20 cellular contexts compared by ENCODE assay signal in genomic region chr19:5571777-5572176, GRCh38. TPM values are rescaled to one million over a fixed set of nuclear protein-coding genes. Genes with fewer than 3 reads are reported as not detected.
DNase-seq lines count a peak whose midpoint lies in the region; ATAC-seq and TF ChIP-seq lines count a peak whose summit lies in the region.
"Had no signal": no experiment of that assay in that cellular context is flagged by ENCODE, and none has a peak within 500 bp of the region (broad histone marks: within the 10 kb centered on the region; RNA-seq: fewer than 3 reads in every experiment).

No MANE protein-coding gene starts in this region.

- peak overlapping the region; percentile 40; the same call in 1 of the 2 replicates for H3K27ac ChIP-seq in BLaER1
- H3K27ac ChIP-seq in HCT116 (ENCODE audit: low read depth, low read length) = no peak overlapping the region
- no peak overlapping the region for H3K27ac ChIP-seq in osteoblast (ENCODE audit: low read depth, low read length)
- H3K27ac ChIP-seq: HL-60 had no signal

- H2AFZ ChIP-seq in HCT116 (ENCODE audit: low read depth, low read length, poor library complexity, severe bottlenecking) = no peak overlapping the region
- H2AFZ ChIP-seq in osteoblast (ENCODE audit: low read length) = no peak overlapping the region

- H3K4me2 ChIP-seq in BLaER1 = peak overlapping the region; percentile 63
- peak overlapping the region; percentile 52; the same call in 1 of the 2 replicates for H3K4me2 ChIP-seq in HCT116 (ENCODE audit: low read length)
- H3K4me2 ChIP-seq in osteoblast (ENCODE audit: insufficient read depth, low read length) = no peak overlapping the region

- peaks cover 0 to 6% of the 10 kb centered on the region in 2 donors for H3K27me3 Mint-ChIP-seq in effector memory CD8-positive, alpha-beta T cell

- no peaks in the 10 kb centered on the region for H3K9me3 Mint-ChIP-seq in effector memory CD8-positive, alpha-beta T cell
- H3K9me3 Mint-ChIP-seq: CD8-positive, alpha-beta T cell had no signal

- no peaks in the 10 kb centered on the region for H3K36me3 ChIP-seq in BLaER1
- H3K36me3 ChIP-seq in HCT116 (ENCODE audit: control insufficient read depth in 1 of 2, insufficient read depth in 2 of 2, low read length in 2 of 2) = no peaks in the 10 kb centered on the region
- no peaks in the 10 kb centered on the region for H3K36me3 ChIP-seq in osteoblast (ENCODE audit: insufficient read depth, low read length)
- H3K36me3 ChIP-seq: BE2C had no signal

- H3K9me2 ChIP-seq in HCT116 (ENCODE audit: insufficient read depth) = no peaks in the 10 kb centered on the region

- no TSS peak for BruUV-seq in HCT116 (replicated peaks; lab: Mats Ljungman, UMichigan)

- POLR2A ChIA-PET in HCT116 (lab: Charles Lee) = no interaction called here

- CTCF ChIA-PET in HCT116 (lab: Charles Lee) = no interaction called here

- H3K4me1 ChIP-seq in BLaER1 = peaks cover 29% of the 10 kb centered on the region
- peaks cover 17 to 24% of the 10 kb centered on the region in 2 experiments for H3K4me1 ChIP-seq in HCT116 (ENCODE audit: control insufficient read depth in 1 of 2, insufficient read depth in 2 of 2, low read length in 2 of 2)
- no peaks in the 10 kb centered on the region for H3K4me1 ChIP-seq in osteoblast (ENCODE audit: insufficient read depth, low read length)
- H3K4me1 ChIP-seq: BE2C had no signal

- no peak for TF ChIP-seq CTCF in HCT116 (IDR thresholded peaks at IDR 0.05 in 2 of 3, conservative IDR thresholded peaks at IDR 0.05 in 1 of 3; ENCODE audit: borderline replicate concordance in 1 of 3, insufficient read depth in 1 of 3, low read depth in 2 of 3, low read length in 2 of 3)
- no peak for TF ChIP-seq CTCF in osteoblast (IDR thresholded peaks at IDR 0.05; ENCODE audit: extremely low read depth, low read depth, low read length)

- H3K36me3 Mint-ChIP-seq in effector memory CD8-positive, alpha-beta T cell (ENCODE audit: insufficient read depth) = peaks cover 3% of the 10 kb centered on the region
- H3K36me3 Mint-ChIP-seq: CD14-positive monocyte; CD8-positive, alpha-beta T cell had no signal

- H3K4me3 ChIP-seq in BLaER1 = no peak overlapping the region
- no peak overlapping the region for H3K4me3 ChIP-seq in HCT116 (replicated peaks in 1 of 2; ENCODE audit: low read depth in 1 of 2, low read length in 2 of 2)
- H3K4me3 ChIP-seq in osteoblast (ENCODE audit: insufficient read depth, low read length) = no peak overlapping the region
- H3K4me3 ChIP-seq: GM12878 had no signal

- H3K9ac ChIP-seq in BLaER1 (0 out of 2 replicates have a peak overlapping the region, but pooled peaks have one; percentile 48), HCT116 (ENCODE audit: low read length) (no peak overlapping the region)

- no peak for ATAC-seq in HCT116
- ATAC-seq in effector memory CD8-positive, alpha-beta T cell (replicated peaks) = no peak
- ATAC-seq: CD8-positive, alpha-beta T cell; GM12878 had no signal

- no peaks in the 10 kb centered on the region for H3K4me1 Mint-ChIP-seq in effector memory CD8-positive, alpha-beta T cell (ENCODE audit: low read depth in 2 of 2)
- H3K4me1 Mint-ChIP-seq: CD14-positive monocyte, H9 had no signal

- intact Hi-C loops in HCT116 (cut with micrococcal nuclease) = no loop called here

- RAD21 ChIA-PET in HCT116 (lab: Charles Lee; ENCODE audit: low non-redundant PET in 1 of 2, low total read pairs in 2 of 2, uncharacterized antibody in 2 of 2, unreplicated experiment in 2 of 2) = no interaction called here

- TF ChIP-seq RAD21 in HCT116 (IDR thresholded peaks at IDR 0.05; ENCODE audit: low read depth) = no peak

- H3K79me2 ChIP-seq in HCT116 (ENCODE audit: insufficient read depth, low read length) (no peaks in the 10 kb centered on the region), osteoblast (ENCODE audit: insufficient read depth, low read length) (no peaks in the 10 kb centered on the region)

- H4K20me1 ChIP-seq in BLaER1 (no peaks in the 10 kb centered on the region), HCT116 (ENCODE audit: insufficient read depth) (no peaks in the 10 kb centered on the region), osteoblast (ENCODE audit: insufficient read depth, low read length) (no peaks in the 10 kb centered on the region)

- no peak overlapping the region for H3K4me3 Mint-ChIP-seq in effector memory CD8-positive, alpha-beta T cell
- H3K4me3 Mint-ChIP-seq: CD14-positive monocyte; CD8-positive, alpha-beta T cell; H9 had no signal

- H3K27me3 ChIP-seq in BLaER1 = no peaks in the 10 kb centered on the region
- H3K27me3 ChIP-seq in HCT116 (ENCODE audit: insufficient read depth, low read length) = peaks cover 5% of the 10 kb centered on the region; the same call in 1 of the 2 replicates
- H3K27me3 ChIP-seq in osteoblast (ENCODE audit: insufficient read depth, low read length) = peaks cover 12% of the 10 kb centered on the region

- no peak for TF ChIP-seq POLR2A in HCT116 (IDR thresholded peaks at IDR 0.05; ENCODE audit: borderline replicate concordance, extremely low read depth, insufficient read depth, insufficient read length)

- no peak overlapping the region for H3K27ac Mint-ChIP-seq in effector memory CD8-positive, alpha-beta T cell
- H3K27ac Mint-ChIP-seq: CD8-positive, alpha-beta T cell; H9 had no signal

- DNase-seq in HCT116 (ENCODE audit: low read depth, low spot score) (no peak), osteoblast (ENCODE audit: insufficient read length, low spot score, missing footprints) (peak; percentile 31), SKM-1 treated with dmso at 0.1 percent for 144 hours (lab: John Stamatoyannopoulos, UW; ENCODE audit: unreplicated experiment) (no peak), NCI-H748 (lab: John Stamatoyannopoulos, UW; ENCODE audit: unreplicated experiment) (no peak)
- DNase-seq in effector memory CD8-positive, alpha-beta T cell = no peak
- DNase-seq: ACHN; BE2C; CD8-positive, alpha-beta T cell; DMS 273 treated with DMSO at 0.1 percent for 48 hours; DMS53; DND-41; EL; H9; IMR-90; KBM-7 had no signal

- H3K9me3 ChIP-seq in BLaER1 = no peaks in the 10 kb centered on the region
- H3K9me3 ChIP-seq in HCT116 (ENCODE audit: control insufficient read depth in 1 of 2, insufficient read depth in 1 of 2, low read depth in 1 of 2, low read length in 2 of 2) = no peaks in the 10 kb centered on the region
- H3K9me3 ChIP-seq in osteoblast (ENCODE audit: low read depth, low read length) = no peaks in the 10 kb centered on the region
- H3K9me3 ChIP-seq: BE2C had no signal

TF ChIP-seq in HCT116, 20 proteins besides CTCF, POLR2A, EP300 and RAD21:
- no peak for TF ChIP-seq SIN3A (IDR thresholded peaks at IDR 0.05; ENCODE audit: low read depth)
- no peak for TF ChIP-seq ZFX (IDR thresholded peaks at IDR 0.05)
- no peak for TF ChIP-seq YY1 (IDR thresholded peaks at IDR 0.05; ENCODE audit: extremely low read depth, insufficient replicate concordance, low read depth, low read length)
- TF ChIP-seq JUND (IDR thresholded peaks at IDR 0.05) = no peak
- no peak for TF ChIP-seq FOSL1 (IDR thresholded peaks at IDR 0.05; ENCODE audit: low read depth)
- no peak for TF ChIP-seq CEBPB (IDR thresholded peaks at IDR 0.05; ENCODE audit: low read depth)
- TF ChIP-seq SRF (IDR thresholded peaks at IDR 0.05; ENCODE audit: low read depth) = no peak
- no peak for TF ChIP-seq MAX (IDR thresholded peaks at IDR 0.05)
- no peak for TF ChIP-seq ZNF274 (IDR thresholded peaks at IDR 0.05; ENCODE audit: low read depth, low read length)
- TF ChIP-seq, protein P1, sequence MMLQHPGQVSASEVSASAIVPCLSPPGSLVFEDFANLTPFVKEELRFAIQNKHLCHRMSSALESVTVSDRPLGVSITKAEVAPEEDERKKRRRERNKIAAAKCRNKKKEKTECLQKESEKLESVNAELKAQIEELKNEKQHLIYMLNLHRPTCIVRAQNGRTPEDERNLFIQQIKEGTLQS (IDR thresholded peaks at IDR 0.05) = no peak
- no peak for TF ChIP-seq ELF1 (IDR thresholded peaks at IDR 0.05; ENCODE audit: borderline replicate concordance, low read depth)
- no peak for TF ChIP-seq TCF7L2 (IDR thresholded peaks at IDR 0.05; ENCODE audit: borderline replicate concordance, extremely low read depth, insufficient read depth, insufficient read length)
- TF ChIP-seq EZH2phosphoT487 (IDR thresholded peaks at IDR 0.05; ENCODE audit: borderline replicate concordance) = no peak
- no peak for TF ChIP-seq CBX3 (IDR thresholded peaks at IDR 0.05; ENCODE audit: low read depth)
- no peak for TF ChIP-seq SP1 (IDR thresholded peaks at IDR 0.05; ENCODE audit: low read depth)
- no peak for TF ChIP-seq ZBTB33 (IDR thresholded peaks at IDR 0.05; ENCODE audit: extremely low read depth, insufficient replicate concordance, low read length)

RNA-seq across cellular contexts. Expression of gene TINCR, which starts 4.0 kb away (rescaled TPM):
- total RNA-seq in HCT116 (2021; ENCODE audit: unreplicated experiment) (6.1 TPM), osteoblast (under 0.01 and 0.36 TPM in 2 replicates)
- 4.1 and 5.8 TPM in 2 replicates for polyA plus RNA-seq in HCT116 (2012)
- total RNA-seq: G401, IMR-90 had no signal
- polyA plus RNA-seq: CD14-positive monocyte had no signal

RNA-seq across cellular contexts. Expression of gene SAFB2, which starts 50.8 kb away (rescaled TPM):
- total RNA-seq in HCT116 (2021; ENCODE audit: unreplicated experiment) = 86.9 TPM
- 52.8 and 74.1 TPM in 2 replicates for polyA plus RNA-seq in HCT116 (2012)
- 38.0 and 43.0 TPM in 2 replicates for total RNA-seq in osteoblast

RNA-seq across cellular contexts. Expression of gene SAFB, which starts 51.1 kb away (rescaled TPM):
- total RNA-seq in HCT116 (2021; ENCODE audit: unreplicated experiment) (143 TPM), osteoblast (33.7 and 42.4 TPM in 2 replicates)
- 64.7 and 80.0 TPM in 2 replicates for polyA plus RNA-seq in HCT116 (2012)
